22 cellular contexts compared by ENCODE assay signal in the genomic region with DNA sequence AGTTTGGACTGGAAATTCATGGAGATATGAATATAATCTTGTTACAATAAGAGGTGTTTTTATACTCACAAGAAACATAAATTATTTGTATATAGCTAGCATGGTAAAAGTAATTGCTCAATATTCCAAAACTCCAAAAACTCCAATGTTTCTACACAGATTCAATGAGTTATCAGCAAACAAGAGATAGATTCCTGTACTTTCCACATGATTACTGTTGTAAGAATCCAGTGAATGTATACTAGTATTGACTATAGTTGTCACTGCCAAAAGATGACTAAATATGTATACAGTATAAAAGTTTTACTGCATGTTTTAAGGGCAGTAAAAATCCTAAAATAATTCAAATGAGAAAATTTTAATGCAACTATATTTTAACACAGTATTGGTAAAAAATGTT. TPM values are rescaled to one million over a fixed set of nuclear protein-coding genes. Genes with fewer than 3 reads are reported as not detected.
"Had no signal": no experiment of that assay in that cellular context is flagged by ENCODE, and none has a peak within 500 bp of the region (broad histone marks: within the 10 kb centered on the region; RNA-seq: fewer than 3 reads in every experiment).

No MANE protein-coding gene starts in this region.

- H3K27me3 ChIP-seq: colonic mucosa, gastroesophageal sphincter, left lung, right atrium auricular region, stomach had no signal

- H3K4me1 ChIP-seq: colonic mucosa, gastroesophageal sphincter, left lung, lower lobe of right lung, right atrium auricular region, stomach had no signal

- H3K9me3 ChIP-seq: colonic mucosa, gastroesophageal sphincter, left lung, lower lobe of right lung, right atrium auricular region, stomach had no signal

- H3K4me3 ChIP-seq: colonic mucosa, gastroesophageal sphincter, left lung, lower lobe of right lung, right atrium auricular region, stomach had no signal

- DNase-seq: colonic mucosa; dermis blood vessel endothelial cell; endodermal cell; erythroblast; glutamatergic neuron; left lung; lower lobe of right lung; mesenchymal stem cell; midbrain; naive B cell; posterior cingulate gyrus; small intestine; stimulated activated CD4-positive, alpha-beta T cell treated with anti-CD3 and anti-CD28 coated beads, Interleukin-12 subunit alpha, Interleukin-12 subunit beta, amount 100 ng/mL, for 4 hours; stimulated activated naive CD4-positive, alpha-beta T cell; stomach; trophoblast cell had no signal

- H3K27ac ChIP-seq: colonic mucosa, gastroesophageal sphincter, left lung, lower lobe of right lung, right atrium auricular region, stomach had no signal

- ATAC-seq: gastroesophageal sphincter, left lung, lower lobe of right lung had no signal

- FAIRE-seq: endothelial cell of umbilical vein, keratinocyte, small intestine had no signal

- H3K36me3 ChIP-seq: colonic mucosa, gastroesophageal sphincter, left lung, lower lobe of right lung, stomach had no signal

RNA-seq across cellular contexts. Expression of a gene that starts 10.7 kb away (rescaled TPM):
- total RNA-seq: dermis blood vessel endothelial cell, endothelial cell of umbilical vein, left lung, lower lobe of right lung, omental fat pad, right atrium auricular region, stomach, urinary bladder had no signal
- polyA plus RNA-seq: endothelial cell of umbilical vein, keratinocyte had no signal
